Comparison of ENCODE assay signal across 9 cellular contexts in the genomic region with DNA sequence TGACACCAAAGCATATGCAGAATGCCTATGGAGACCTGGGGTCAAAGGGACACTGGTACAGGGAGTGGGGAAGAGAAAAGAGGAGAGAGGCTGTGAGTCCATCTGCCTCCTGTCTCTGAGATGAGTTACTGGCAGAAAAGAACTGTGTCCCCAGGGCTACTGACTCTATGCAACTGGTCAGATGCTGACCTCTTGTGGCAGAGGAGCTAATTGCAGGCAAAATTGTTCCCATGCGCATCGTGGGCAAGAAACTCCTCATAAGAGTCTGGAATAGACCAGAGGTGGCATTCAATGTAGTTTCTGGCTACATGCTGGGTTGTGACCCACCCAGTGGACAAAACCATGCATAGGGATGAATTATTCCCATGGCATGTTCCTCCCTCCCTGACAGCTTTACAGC. TPM values are rescaled to one million over a fixed set of nuclear protein-coding genes. Genes with fewer than 3 reads are reported as not detected.
DNase-seq lines count a peak whose midpoint lies in the region; ATAC-seq and TF ChIP-seq lines count a peak whose summit lies in the region.
"Had no signal": no experiment of that assay in that cellular context is flagged by ENCODE, and none has a peak within 500 bp of the region (broad histone marks: within the 10 kb centered on the region; RNA-seq: fewer than 3 reads in every experiment).

No MANE protein-coding gene starts in this region.

- H3K4me3 ChIP-seq in DOHH2 (ENCODE audit: low read length): no peak overlapping the region
- H3K4me3 ChIP-seq in LNCaP clone FGC (ENCODE audit: low read depth, low read length): no peak overlapping the region

- TF ChIP-seq CTCF in DOHH2 (IDR thresholded peaks at IDR 0.05; ENCODE audit: low read depth, low read length, poor library complexity, severe bottlenecking): peak; percentile 86
- peak; percentile 46; the same call in 1 of the 2 replicates for TF ChIP-seq CTCF in LNCaP clone FGC (IDR thresholded peaks at IDR 0.05; ENCODE audit: control insufficient read depth, extremely low read depth, insufficient read depth)
- peak; percentile 61 for TF ChIP-seq CTCF in neural crest cell (conservative IDR thresholded peaks at IDR 0.05)

- H3K9me2 ChIP-seq in DOHH2 (replicated peaks; ENCODE audit: control insufficient read depth, low read length): no peaks in the 10 kb centered on the region

- H3K4me2 ChIP-seq in DOHH2 (ENCODE audit: low read length): no peak overlapping the region

- H3K4me3 Mint-ChIP-seq in neural crest cell: no peak overlapping the region

- ATAC-seq in HG03135 (IDR thresholded peaks at IDR 0.05; ENCODE audit: unreplicated experiment) (no peak), HG02759 (IDR thresholded peaks at IDR 0.05; ENCODE audit: unreplicated experiment) (no peak), GM21447 (IDR thresholded peaks at IDR 0.05; ENCODE audit: unreplicated experiment) (no peak)

- DNase-seq in LNCaP clone FGC (ENCODE audit: low read depth) (no peak), neural crest cell (ENCODE audit: low read depth, low spot score) (peak; percentile 48), globus pallidus (ENCODE audit: low spot score) (no peak)
- DNase-seq: hippocampal formation had no signal

- H3F3A ChIP-seq in DOHH2 (ENCODE audit: control insufficient read depth, insufficient read depth): no peaks in the 10 kb centered on the region

- no peaks in the 10 kb centered on the region for H3K4me1 ChIP-seq in DOHH2 (ENCODE audit: control insufficient read depth, low read length)

- H3K27me3 Mint-ChIP-seq in neural crest cell (ENCODE audit: low read depth): no peaks in the 10 kb centered on the region

- H3K27ac ChIP-seq in DOHH2 (ENCODE audit: low read depth, low read length) (no peak overlapping the region), angular gyrus (ENCODE audit: low read depth, low read length) (peak overlapping the region; percentile 23)

- no peaks in the 10 kb centered on the region for H3K36me3 ChIP-seq in DOHH2 (ENCODE audit: control insufficient read depth, low read length)

- no peaks in the 10 kb centered on the region for H3K36me3 Mint-ChIP-seq in neural crest cell (ENCODE audit: low read depth)

- no peaks in the 10 kb centered on the region for H3K27me3 ChIP-seq in DOHH2 (ENCODE audit: control insufficient read depth, low read length)

- H4K20me1 ChIP-seq in DOHH2 (ENCODE audit: control insufficient read depth, insufficient read depth, low read depth, low read length): no peaks in the 10 kb centered on the region

- H3K9me3 Mint-ChIP-seq in neural crest cell: peaks cover 2% of the 10 kb centered on the region

- no peak overlapping the region for H3K27ac Mint-ChIP-seq in neural crest cell (ENCODE audit: unreplicated experiment)

- H3K79me2 ChIP-seq in DOHH2 (ENCODE audit: control insufficient read depth, low read length): no peaks in the 10 kb centered on the region

- H3K4me1 Mint-ChIP-seq in neural crest cell: peaks cover 12% of the 10 kb centered on the region

- H3K9me3 ChIP-seq in DOHH2 (ENCODE audit: control insufficient read depth, insufficient read depth, low read length): peaks cover 10% of the 10 kb centered on the region

RNA-seq across cellular contexts. Expression of gene MLKL, which starts 26.1 kb away (rescaled TPM):
- total RNA-seq in neural crest cell: not detected in 2 replicates

RNA-seq across cellular contexts. Expression of gene FA2H, which starts 47.9 kb away (rescaled TPM):
- total RNA-seq in neural crest cell: not detected in 2 replicates
